Comparison of ENCODE assay signal across 8 cellular contexts in genomic region chr12:24948816-24949722, GRCh38. TPM values are rescaled to one million over a fixed set of nuclear protein-coding genes. Genes with fewer than 3 reads are reported as not detected.
DNase-seq lines count a peak whose midpoint lies in the region; ATAC-seq, FAIRE-seq and TF ChIP-seq lines count a peak whose summit lies in the region.

TSS of gene BCAT1 (minus strand) at chr12:24949101. CDS start at chr12:24948932, 169 bp downstream.

- TF ChIP-seq EP300 in GM12878 (IDR thresholded peaks at IDR 0.05; ENCODE audit: borderline replicate concordance in 1 of 2, control insufficient read depth in 1 of 2, low read depth in 2 of 2, low read length in 2 of 2) (no peak), sigmoid colon (IDR thresholded peaks at IDR 0.05) (no peak)

- peak within 1 kb of the TSS; percentile 98 for H3K9ac ChIP-seq in GM12878 (ENCODE audit: control insufficient read depth, insufficient read depth, low read length)
- H3K9ac ChIP-seq in iPS-15b (ENCODE audit: low read depth, low read length) = peak within 1 kb of the TSS; percentile 96

- ATAC-seq in GM18867 (IDR thresholded peaks at IDR 0.05; ENCODE audit: unreplicated experiment) (peak; percentile 44), HG03342 (IDR thresholded peaks at IDR 0.05; ENCODE audit: unreplicated experiment) (peak; percentile 34), GM12878 (peak; percentile 41)

- TF ChIP-seq RAD21 in GM12878 (IDR thresholded peaks at IDR 0.05; ENCODE audit: insufficient read depth, low read depth, low read length) = no peak

- BruUV-seq in GM12878 (replicated peaks; lab: Mats Ljungman, UMichigan) = TSS peak; percentile 94

- peaks cover 15% of the 10 kb centered on the region for H3K36me3 ChIP-seq in SJSA1
- 0 out of 4 replicates have a peak, but pooled peaks cover 0 to 3% of the 10 kb centered on the region in 2 experiments for H3K36me3 ChIP-seq in GM12878 (ENCODE audit: control insufficient read depth in 2 of 2, insufficient read depth in 2 of 2, low read length in 1 of 2)
- H3K36me3 ChIP-seq in iPS-15b (ENCODE audit: control insufficient read depth, insufficient read depth, low read length) = no peaks in the 10 kb centered on the region
- H3K36me3 ChIP-seq in sigmoid colon = no peaks in the 10 kb centered on the region

- peak within 1 kb of the TSS; percentile 15 for H2AFZ ChIP-seq in GM12878 (ENCODE audit: control insufficient read depth, low read depth, low read length)

- CTCF ChIA-PET in GM12878 (lab: Yijun Ruan, JAX) = interaction anchor here (0.8 to 2.2 kb wide), 6 partner anchors 10 to 439 kb away, joined by 3 to 8 read pairs (median 4); no protein-coding TSS in a partner anchor

- H3K27me3 ChIP-seq in SJSA1 (replicated peaks) (no peaks in the 10 kb centered on the region), GM12878 (replicated peaks in 1 of 2; ENCODE audit: control insufficient read depth in 2 of 2, insufficient read depth in 2 of 2, low read length in 1 of 2) (no peaks in the 10 kb centered on the region), iPS-15b (ENCODE audit: control insufficient read depth, insufficient read depth, low read length) (no peaks in the 10 kb centered on the region), sigmoid colon (peaks cover 0 to 16% (median 0%) of the 10 kb centered on the region in 3 donors)

- peak within 1 kb of the TSS; percentile 84 for H3K27ac ChIP-seq in SJSA1
- H3K27ac ChIP-seq in GM12878 (ENCODE audit: control insufficient read depth, insufficient read depth) = peak within 1 kb of the TSS; percentile 97
- peak within 1 kb of the TSS in 2 of 4 donors; percentile 26 to 44 for H3K27ac ChIP-seq in sigmoid colon

- SMC1A ChIA-PET in GM12878 (lab: Charles Lee; ENCODE audit: uncharacterized antibody, unreplicated experiment) = interaction anchor here (0.7 to 7.8 kb wide), 13 partner anchors 10 to 126 kb away, joined by 3 to 69 read pairs (median 5); a partner anchor contains a TSS

- in situ Hi-C loops in ACHN (cut with HindIII; ENCODE audit: low pct_ligation_motif_present, low pct_unique_long_range_greater_than_20kb, low sequenced_read_pairs) = no loop called here
- in situ Hi-C loops in GM12878 (cut with MboI) = loop anchor here (5.0 kb wide), 1 partner anchor 107 kb away; no protein-coding TSS in a partner anchor

- no peak for FAIRE-seq in GM12878 (lab: Jason Lieb, UNC)

- no peaks in the 10 kb centered on the region for H3K9me3 ChIP-seq in SJSA1 (replicated peaks)
- H3K9me3 ChIP-seq in GM12878 (replicated peaks; ENCODE audit: control insufficient read depth, insufficient read depth, low read length) = no peaks in the 10 kb centered on the region
- H3K9me3 ChIP-seq in iPS-15b (ENCODE audit: control insufficient read depth, insufficient read depth, low read length) = no peaks in the 10 kb centered on the region
- no peaks in the 10 kb centered on the region for H3K9me3 ChIP-seq in sigmoid colon

- peak within 1 kb of the TSS; percentile 77 for H3K4me3 ChIP-seq in SJSA1
- peak within 1 kb of the TSS; percentile 85 for H3K4me3 ChIP-seq in GM12878
- H3K4me3 ChIP-seq in iPS-15b (ENCODE audit: low read depth, low read length) = peak within 1 kb of the TSS; percentile 77
- peak within 1 kb of the TSS; percentile 33 to 55 (median 48) for H3K4me3 ChIP-seq in sigmoid colon

- H3K4me1 ChIP-seq in SJSA1 (replicated peaks) (peaks cover 39% of the 10 kb centered on the region), GM12878 (ENCODE audit: control insufficient read depth, insufficient read depth, low read length) (peaks cover 52% of the 10 kb centered on the region), iPS-15b (ENCODE audit: control insufficient read depth, insufficient read depth, low read length) (no peaks in the 10 kb centered on the region), sigmoid colon (peaks cover 0 to 13% (median 5%) of the 10 kb centered on the region in 4 donors)

- DNase-seq in ACHN = peak; percentile 92
- peak; percentile 77 to 87 for DNase-seq in SJSA1 (ENCODE audit: low read depth in 1 of 2, low spot score in 2 of 2)
- DNase-seq in GM12878 (ENCODE audit: low read depth, low spot score) = no peak
- DNase-seq in sigmoid colon = peak; percentile 86
- DNase-seq in NCI-H2107 treated with DMSO at 0.1 percent for 48 hours (lab: John Stamatoyannopoulos, UW; ENCODE audit: unreplicated experiment) = no peak

- POLR2A ChIA-PET in GM12878 (lab: Charles Lee) = interaction anchor here (1.1 to 3.8 kb wide), 6 partner anchors 20 to 135 kb away, joined by 3 to 25 read pairs (median 5); a partner anchor contains a TSS

- TF ChIP-seq CTCF in GM12878 (IDR thresholded peaks at IDR 0.05 in 2 of 3, conservative IDR thresholded peaks at IDR 0.05 in 1 of 3; ENCODE audit: control insufficient read depth in 2 of 3, extremely low read depth in 1 of 3, insufficient read depth in 1 of 3, low read depth in 3 of 3, low read length in 3 of 3) (peak in 2 of 3 experiments; percentile 7 to 11; a peak in 1 of 6 replicates), sigmoid colon (IDR thresholded peaks at IDR 0.05) (no peak)

- WGBS in GM12878 (ENCODE audit: insufficient coverage, insufficient replicate concordance, low lambda C conversion rate, missing lambda C conversion rate) = 6% methylated on average over 48 of the region's 48 CpGs
- 7 to 10% methylated on average over 48 of the region's 48 CpGs for WGBS in sigmoid colon, 2 donors

- intact Hi-C loops in GM12878 (cut with micrococcal nuclease; ENCODE audit: unreplicated experiment) (loop anchor here (2.0 kb wide), 1 partner anchor 372 kb away; no protein-coding TSS in a partner anchor), sigmoid colon (cut with DNase I) (no loop called here)

- TF ChIP-seq POLR2A in GM12878 (IDR thresholded peaks at IDR 0.05; ENCODE audit: low read depth, low read length) = peak; percentile 88
- TF ChIP-seq POLR2A in sigmoid colon (IDR thresholded peaks at IDR 0.05) = no peak

- RAD21 ChIA-PET in GM12878 (lab: Charles Lee; ENCODE audit: unreplicated experiment) = interaction anchor here (0.7 to 7.9 kb wide), 12 partner anchors 10 to 110 kb away, joined by 3 to 60 read pairs (median 4); no protein-coding TSS in a partner anchor

- peak within 1 kb of the TSS; percentile 99 for H3K4me2 ChIP-seq in GM12878 (ENCODE audit: control insufficient read depth, insufficient read depth)

- H3K79me2 ChIP-seq in GM12878 (ENCODE audit: control insufficient read depth, insufficient read depth, low read length) = peaks cover 49% of the 10 kb centered on the region

- no peaks in the 10 kb centered on the region for H4K20me1 ChIP-seq in GM12878 (ENCODE audit: control insufficient read depth, insufficient read depth)

TF ChIP-seq in GM12878, 131 proteins besides CTCF, POLR2A, EP300 and RAD21 (continues in another document):
- TF ChIP-seq MXI1 (IDR thresholded peaks at IDR 0.05; ENCODE audit: low read depth, low read length) (peak; percentile 88), HDAC6 (IDR thresholded peaks at IDR 0.05; ENCODE audit: unreplicated experiment) (peak; percentile 16), CEBPB (IDR thresholded peaks at IDR 0.05; ENCODE audit: borderline replicate concordance in 1 of 2, low read depth in 2 of 2, low read length in 2 of 2) (peak in 1 of 2 experiments; percentile 33; a peak in 1 of 4 replicates), NKRF (conservative IDR thresholded peaks at IDR 0.05) (peak; percentile 77), WRNIP1 (IDR thresholded peaks at IDR 0.05; ENCODE audit: borderline replicate concordance, low read depth, low read length) (no peak), ZNF24 (IDR thresholded peaks at IDR 0.05) (no peak), SP1 (IDR thresholded peaks at IDR 0.05; ENCODE audit: low read depth, low read length) (no peak)

RNA-seq across cellular contexts. Expression of gene BCAT1, which starts in this region (rescaled TPM):
- total RNA-seq in SJSA1 (2014; rRNA removed; shearing (Covaris generic)) = 102 and 107 TPM in 2 replicates
- total RNA-seq in GM12878 (2013; cell fraction: nucleolus; rRNA removed) = 74.1 and 84.6 TPM in 2 replicates
- total RNA-seq in GM12878 (2014; rRNA removed) (89.3 and 106 TPM in 2 replicates), GM12878 (2014; rRNA removed; fragmentation: Illumina TruSeq; extraction: Trizol) (122 and 123 TPM in 2 replicates), GM12878 (2021) (187 and 203 TPM in 2 replicates), sigmoid colon (10 to 100 TPM in 3 of 4 donors, 1 to 10 TPM in 1; 7.9 to 20.3 (median 20.2) TPM)
- 14.8 TPM for polyA plus RNA-seq in GM12878 (2011; ENCODE audit: low read depth)
- polyA plus RNA-seq in GM12878 (2011; rRNA removed) (31.2 and 47.4 TPM in 2 replicates), GM12878 (2014; fragmentation: Illumina TruSeq; extraction: Trizol) (74.4 and 107 TPM in 2 replicates), GM12878 (2014; fragmentation: Nextera tagmentation; extraction: Ambion mirVana) (10 to 100 TPM; 26.2 to 38.1 TPM), GM12878 (2014; rRNA removed) (44.6 and 50.4 TPM in 2 replicates), GM12878 (2016; fragmentation: Nextera tagmentation; extraction: Ambion mirVana) (100 to 1,000 TPM; 153 to 162 TPM), sigmoid colon (10 to 100 TPM in 1 of 3 donors, 1 to 10 TPM in 2; 2.1 to 12.0 (median 3.1) TPM)
- 10.6 and 17.6 TPM in 2 replicates for polyA plus RNA-seq in GM12878 (2011; cell fraction: cytosol; rRNA removed)
- polyA plus RNA-seq in GM12878 (2011; cell fraction: nucleus; rRNA removed) = 15.1 and 18.7 TPM in 2 replicates
- polyA plus RNA-seq in GM12878 (2012) = 21.9 and 34.6 TPM in 2 replicates
- polyA minus RNA-seq in GM12878 (2011; rRNA and poly(A)+ RNA removed) = 61.8 and 62.7 TPM in 2 replicates
- 35.9 and 38.3 TPM in 2 replicates for polyA minus RNA-seq in GM12878 (2011; cell fraction: cytosol; rRNA and poly(A)+ RNA removed)
- 27.0 and 40.6 TPM in 2 replicates for polyA minus RNA-seq in GM12878 (2011; cell fraction: nucleus; rRNA and poly(A)+ RNA removed)

Comparison
In these comparisons a context has a peak if more than half of its experiments do, and no peak if none do; other contexts are left out.
1. DNase-seq: peak in ACHN (single experiment), SJSA1 (2 of 2) and sigmoid colon (single experiment); none in GM12878 (single experiment) and NCI-H2107 treated with DMSO at 0.1 percent for 48 hours (single experiment).
2. CTCF ChIP-seq: peak in GM12878 (2 of 3); none in sigmoid colon (0 of 4).
3. Peak in every context shown above with its lines, with median percentiles within 50 percentile points of each other: ATAC-seq and H3K4me3 ChIP-seq.